Comparison of ENCODE assay signal across 11 cellular contexts in genomic region chr11:2302844-2303626, GRCh38. TPM values are rescaled to one million over a fixed set of nuclear protein-coding genes. Genes with fewer than 3 reads are reported as not detected.
DNase-seq lines count a peak whose midpoint lies in the region; TF ChIP-seq lines count a peak whose summit lies in the region.
"Had no signal": no experiment of that assay in that cellular context is flagged by ENCODE, and none has a peak within 500 bp of the region (broad histone marks: within the 10 kb centered on the region; RNA-seq: fewer than 3 reads in every experiment).

No MANE protein-coding gene starts in this region.

- no peak for DNase-seq in activated CD4-positive, alpha-beta T cell treated with anti-CD3 and anti-CD28 coated beads, Interleukin-2, amount 10 ng/mL, durations not matched to agents 7 days and 5 days
- DNase-seq in activated CD4-positive, alpha-beta T cell treated with anti-CD3 and anti-CD28 coated beads, Interleukin-2, amount 50 U/mL, for 4 hours: no peak
- DNase-seq in ascending aorta (ENCODE audit: low spot score in 2 of 2) (no peak), mesenchymal stem cell (no peak), thyroid gland (peak; percentile 64), SKM-1 treated with dmso at 0.1 percent for 144 hours (lab: John Stamatoyannopoulos, UW; ENCODE audit: unreplicated experiment) (no peak), NCI-H2029 treated with DMSO at 0.1 percent for 48 hours (lab: John Stamatoyannopoulos, UW) (no peak), NCI-H2196 (lab: John Stamatoyannopoulos, UW; ENCODE audit: unreplicated experiment) (no peak)
- DNase-seq: effector CD8-positive, alpha-beta T cell had no signal

- WGBS in mesenchymal stem cell: 84% methylated on average over 19 of the region's 19 CpGs
- WGBS in thyroid gland, 2 donors: 55 to 59% methylated on average over 8 to 12 of the region's 19 CpGs

- H3K9me3 Mint-ChIP-seq in activated CD4-positive, alpha-beta T cell treated with anti-CD3 and anti-CD28 coated beads, Interleukin-2, amount 10 ng/mL, durations not matched to agents 7 days and 5 days: no peaks in the 10 kb centered on the region

- H3K36me3 Mint-ChIP-seq in activated CD4-positive, alpha-beta T cell treated with anti-CD3 and anti-CD28 coated beads, Interleukin-2, amount 10 ng/mL, durations not matched to agents 7 days and 5 days (ENCODE audit: low read depth): peaks cover 37% of the 10 kb centered on the region

- H2BK15ac ChIP-seq in mesenchymal stem cell (ENCODE audit: low read depth, poor library complexity, severe bottlenecking): peak overlapping the region; percentile 45

- H3K9me3 ChIP-seq in ascending aorta (no peaks in the 10 kb centered on the region), mesenchymal stem cell (ENCODE audit: control insufficient read depth, low read length) (no peaks in the 10 kb centered on the region), thyroid gland (no peaks in the 10 kb centered on the region)

- H3K27ac Mint-ChIP-seq in activated CD4-positive, alpha-beta T cell treated with anti-CD3 and anti-CD28 coated beads, Interleukin-2, amount 10 ng/mL, durations not matched to agents 7 days and 5 days: peak overlapping the region; percentile 95

- CTCF ChIA-PET in activated CD4-positive, alpha-beta T cell treated with anti-CD3 and anti-CD28 coated beads, Interleukin-2, amount 10 ng/mL, durations not matched to agents 7 days and 5 days (lab: Charles Lee): interaction anchor here (0.7 to 7.0 kb wide), 11 partner anchors 10 to 230 kb away, joined by 3 to 134 read pairs (median 4); partner anchors contain the start of genes CD81 and TSSC4

- H3K4me3 ChIP-seq in ascending aorta (peak overlapping the region in 1 of 2 donors; percentile 26), mesenchymal stem cell (ENCODE audit: insufficient read depth in 1 of 2, low read depth in 1 of 2, low read length in 2 of 2) (no peak overlapping the region), thyroid gland (replicated peaks in 1 of 3) (no peak overlapping the region)

- peak overlapping the region; percentile 73 for H4K91ac ChIP-seq in mesenchymal stem cell (ENCODE audit: low read length)

- no peak overlapping the region for H3K23ac ChIP-seq in mesenchymal stem cell (ENCODE audit: low read length in 2 of 2)

- no peak for TF ChIP-seq CTCF in ascending aorta (IDR thresholded peaks at IDR 0.05)
- TF ChIP-seq CTCF in thyroid gland (IDR thresholded peaks at IDR 0.05): no peak

- peak overlapping the region; percentile 47 to 67 for H3K27ac ChIP-seq in ascending aorta
- H3K27ac ChIP-seq in mesenchymal stem cell (ENCODE audit: low read length, poor library complexity, severe bottlenecking): no peak overlapping the region
- peak overlapping the region in 2 of 3 donors; percentile 15 to 50 for H3K27ac ChIP-seq in thyroid gland
- H3K27ac ChIP-seq: RWPE1 had no signal

- TF ChIP-seq POLR2A in thyroid gland (IDR thresholded peaks at IDR 0.05): no peak

- H3K18ac ChIP-seq in mesenchymal stem cell (ENCODE audit: low read depth in 1 of 2, low read length in 2 of 2): peak overlapping the region in 1 of 2 experiments; percentile 40

- H2BK12ac ChIP-seq in mesenchymal stem cell (ENCODE audit: low read length in 2 of 2): peak overlapping the region; percentile 37 to 72

- H3K27me3 ChIP-seq in ascending aorta (no peaks in the 10 kb centered on the region), mesenchymal stem cell (ENCODE audit: control insufficient read depth in 1 of 2, insufficient read depth in 1 of 2, low read length in 2 of 2) (peaks cover 5 to 8% of the 10 kb centered on the region in 2 experiments), thyroid gland (no peaks in the 10 kb centered on the region)

- intact Hi-C loops in ascending aorta (cut with DNase I): loop anchor here (5.0 kb wide), 1 partner anchor 106 kb away; no protein-coding TSS in a partner anchor
- intact Hi-C loops in thyroid gland (cut with DNase I): loop anchor here (5.0 to 10.0 kb wide), 2 partner anchors 224 to 592 kb away; no protein-coding TSS in a partner anchor

- no peak overlapping the region for H2BK120ac ChIP-seq in mesenchymal stem cell (ENCODE audit: low read depth, low read length)

- no peak overlapping the region for H3K9ac ChIP-seq in mesenchymal stem cell (ENCODE audit: low read length)

- no peaks in the 10 kb centered on the region for H3K27me3 Mint-ChIP-seq in activated CD4-positive, alpha-beta T cell treated with anti-CD3 and anti-CD28 coated beads, Interleukin-2, amount 10 ng/mL, durations not matched to agents 7 days and 5 days

- peak overlapping the region in 1 of 2 experiments; percentile 35 for H3K4ac ChIP-seq in mesenchymal stem cell (ENCODE audit: low read depth in 1 of 2, low read length in 2 of 2)

- no peak overlapping the region for H3K14ac ChIP-seq in mesenchymal stem cell (ENCODE audit: low read length in 2 of 2)

- no peaks in the 10 kb centered on the region for H3K36me3 ChIP-seq in ascending aorta
- no peaks in the 10 kb centered on the region for H3K36me3 ChIP-seq in mesenchymal stem cell (ENCODE audit: control insufficient read depth in 1 of 2, insufficient read depth in 2 of 2, low read depth in 1 of 2, low read length in 2 of 2)
- no peaks in the 10 kb centered on the region for H3K36me3 ChIP-seq in thyroid gland

- no peak overlapping the region for H2BK5ac ChIP-seq in mesenchymal stem cell (ENCODE audit: low read depth, low read length, poor library complexity, severe bottlenecking)

- H3K4me1 ChIP-seq in ascending aorta (peaks cover 32 to 44% of the 10 kb centered on the region in 2 donors), mesenchymal stem cell (ENCODE audit: control insufficient read depth, insufficient read depth, low read depth, low read length) (peaks cover 30% of the 10 kb centered on the region), thyroid gland (peaks cover 10 to 41% of the 10 kb centered on the region in 2 donors)

- H3K4me2 ChIP-seq in mesenchymal stem cell (ENCODE audit: low read length, poor library complexity, severe bottlenecking): no peak overlapping the region

- H3K4me3 Mint-ChIP-seq in activated CD4-positive, alpha-beta T cell treated with anti-CD3 and anti-CD28 coated beads, Interleukin-2, amount 10 ng/mL, durations not matched to agents 7 days and 5 days: peak overlapping the region; percentile 96

- H3K4me1 Mint-ChIP-seq in activated CD4-positive, alpha-beta T cell treated with anti-CD3 and anti-CD28 coated beads, Interleukin-2, amount 10 ng/mL, durations not matched to agents 7 days and 5 days: peaks cover 58% of the 10 kb centered on the region

- no peaks in the 10 kb centered on the region for H3K79me1 ChIP-seq in mesenchymal stem cell (replicated peaks; ENCODE audit: low read length, poor library complexity, severe bottlenecking)

- no peak overlapping the region for H2AK5ac ChIP-seq in mesenchymal stem cell (ENCODE audit: low read length, severe bottlenecking)

- peak overlapping the region; percentile 67 for H4K8ac ChIP-seq in mesenchymal stem cell (ENCODE audit: low read length)

- POLR2A ChIA-PET in activated CD4-positive, alpha-beta T cell treated with anti-CD3 and anti-CD28 coated beads, Interleukin-2, amount 10 ng/mL, durations not matched to agents 7 days and 5 days (lab: Charles Lee): no interaction called here

- no peak overlapping the region for H2AFZ ChIP-seq in mesenchymal stem cell (ENCODE audit: low read depth, low read length)

RNA-seq across cellular contexts. Expression of gene TSPAN32, which starts 1.2 kb away (rescaled TPM):
- total RNA-seq in activated CD4-positive, alpha-beta T cell treated with anti-CD3 and anti-CD28 coated beads, Interleukin-2, amount 10 ng/mL, durations not matched to agents 7 days and 5 days: 10 to 100 TPM; 77.6 to 98.9 TPM
- total RNA-seq in ascending aorta (1.9 TPM), thyroid gland (under 1 TPM in 2 of 4 donors, not detected in 2; 0.33 to 0.45 TPM)
- polyA plus RNA-seq in mesenchymal stem cell (2013, experiment 1 of 2): 0.15 TPM
- polyA plus RNA-seq in mesenchymal stem cell (2013, experiment 2 of 2): 0.08 TPM

RNA-seq across cellular contexts. Expression of gene C11orf21, which starts 1.3 kb away (rescaled TPM):
- 10 to 100 TPM; 66.4 to 81.0 TPM for total RNA-seq in activated CD4-positive, alpha-beta T cell treated with anti-CD3 and anti-CD28 coated beads, Interleukin-2, amount 10 ng/mL, durations not matched to agents 7 days and 5 days
- total RNA-seq in ascending aorta (not detected), thyroid gland (under 1 TPM; 0.15 to 0.67 (median 0.45) TPM)
- not detected for polyA plus RNA-seq in mesenchymal stem cell (2013, experiment 1 of 2)
- not detected for polyA plus RNA-seq in mesenchymal stem cell (2013, experiment 2 of 2)

RNA-seq across cellular contexts. Expression of gene ASCL2, which starts 32.6 kb away (rescaled TPM):
- total RNA-seq in activated CD4-positive, alpha-beta T cell treated with anti-CD3 and anti-CD28 coated beads, Interleukin-2, amount 10 ng/mL, durations not matched to agents 7 days and 5 days: under 1 TPM; 0.31 to 0.40 TPM
- not detected for total RNA-seq in ascending aorta
- not detected for polyA plus RNA-seq in mesenchymal stem cell (2013, experiment 1 of 2)
- not detected for polyA plus RNA-seq in mesenchymal stem cell (2013, experiment 2 of 2)
- 1 to 10 TPM in 1 of 4 donors, under 1 TPM in 3; 0.46 to 2.9 (median 0.66) TPM for total RNA-seq in thyroid gland
- total RNA-seq: skeletal muscle tissue had no signal

Comparison
In these comparisons a context has a peak if more than half of its experiments do, and no peak if none do; other contexts are left out.
1. DNase-seq: peak in thyroid gland (2 of 2); none in activated CD4-positive, alpha-beta T cell treated with anti-CD3 and anti-CD28 coated beads, Interleukin-2, amount 10 ng/mL, durations not matched to agents 7 days and 5 days (single experiment), activated CD4-positive, alpha-beta T cell treated with anti-CD3 and anti-CD28 coated beads, Interleukin-2, amount 50 U/mL, for 4 hours (0 of 2), ascending aorta (0 of 2), mesenchymal stem cell (single experiment), SKM-1 treated with dmso at 0.1 percent for 144 hours (single experiment), NCI-H2029 treated with DMSO at 0.1 percent for 48 hours (single experiment) and NCI-H2196 (single experiment).
2. RNA of gene TSPAN32, which starts 1.2 kb away (total RNA-seq): 77.6 to 98.9 TPM in activated CD4-positive, alpha-beta T cell treated with anti-CD3 and anti-CD28 coated beads, Interleukin-2, amount 10 ng/mL, durations not matched to agents 7 days and 5 days; 1.9 TPM in ascending aorta (single experiment) and 0.33 to 0.45 TPM in thyroid gland; every median in the first group is over 10 times any median in the second.
3. RNA of gene C11orf21, which starts 1.3 kb away (total RNA-seq): 66.4 to 81.0 TPM in activated CD4-positive, alpha-beta T cell treated with anti-CD3 and anti-CD28 coated beads, Interleukin-2, amount 10 ng/mL, durations not matched to agents 7 days and 5 days; 0.15 to 0.67 TPM in thyroid gland and not detected in ascending aorta (single experiment); every median in the first group is over 10 times any median in the second.